Comparison of ENCODE assay signal across 8 cellular contexts in the genomic region with DNA sequence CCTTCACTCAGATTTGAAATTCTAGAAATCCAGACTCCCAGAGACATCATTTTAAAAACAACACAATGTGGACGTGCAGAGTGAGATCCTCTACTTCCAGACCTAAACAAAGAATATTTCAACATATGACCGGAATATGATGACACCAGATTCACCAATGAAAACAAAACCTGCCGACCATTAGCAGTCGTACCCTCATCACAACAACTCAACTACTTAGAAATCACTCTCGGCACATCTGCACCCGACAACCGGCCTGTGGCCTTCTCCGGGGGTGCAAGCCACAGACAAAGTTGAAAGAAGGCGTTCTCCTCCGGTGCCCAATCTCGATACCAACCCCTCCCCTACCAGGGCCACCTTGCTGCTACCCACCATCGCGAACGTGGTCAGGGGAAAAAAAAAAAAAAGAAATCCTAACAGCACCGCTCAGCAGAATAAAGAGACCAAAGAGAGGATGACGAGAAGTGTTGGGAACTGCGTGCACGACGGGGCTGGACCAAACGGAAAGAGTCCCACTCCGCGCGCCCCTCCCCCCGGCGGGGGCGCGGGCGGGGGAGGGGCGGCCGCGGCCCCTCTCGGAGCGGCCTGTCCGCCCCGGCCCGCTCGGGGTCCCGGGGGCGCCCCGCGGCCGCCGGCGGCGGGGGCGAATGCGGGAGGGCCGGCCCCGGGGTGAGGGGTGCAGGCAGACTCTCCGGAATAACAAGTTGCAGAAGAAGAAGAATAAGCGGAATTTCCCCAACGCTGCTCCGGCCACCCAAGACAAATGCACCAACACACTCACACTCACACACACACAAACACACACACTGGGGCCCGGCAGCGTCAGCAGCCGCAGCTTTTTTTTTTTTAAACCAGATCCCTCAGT. TPM values are rescaled to one million over a fixed set of nuclear protein-coding genes. Genes with fewer than 3 reads are reported as not detected.
DNase-seq lines count a peak whose midpoint lies in the region; ATAC-seq and TF ChIP-seq lines count a peak whose summit lies in the region.

No MANE protein-coding gene starts in this region.

- H3K9me3 ChIP-seq in OCI-LY3 (ENCODE audit: insufficient read depth, low read length), result no peaks in the 10 kb centered on the region
- H3K9me3 ChIP-seq in fibroblast of lung (ENCODE audit: control insufficient read depth, insufficient read depth, low read depth, low read length), result no peaks in the 10 kb centered on the region

- H3K36me3 Mint-ChIP-seq in natural killer cell treated with Interleukin-12 subunit alpha and Interleukin-12 subunit beta and Interleukin-15 and Interleukin-18, amount 100 ng/mL, for 72 hours, result peaks cover 6% of the 10 kb centered on the region

- H3K27ac ChIP-seq in OCI-LY3 (ENCODE audit: low read length) (peak overlapping the region; percentile 85), fibroblast of lung (ENCODE audit: insufficient read depth, low read length) (peak overlapping the region; percentile 64)

- H3K27me3 ChIP-seq in OCI-LY3 (ENCODE audit: low read depth, low read length) (no peaks in the 10 kb centered on the region), fibroblast of lung (ENCODE audit: control insufficient read depth, insufficient read depth, low read length) (no peaks in the 10 kb centered on the region)

- DNase-seq in ELF-1 (ENCODE audit: low read depth, low spot score) (peak; percentile 37), fibroblast of lung (ENCODE audit: low read depth in 2 of 2) (peak; percentile 77 to 82), stromal cell of bone marrow (ENCODE audit: low read depth) (peak; percentile 31)
- DNase-seq in activated T-cell treated with anti-CD3 and anti-CD28 coated beads, Interleukin-2, amount 50 U/mL, for 48 hours, result peak; percentile 59 to 67
- peak; percentile 77 for DNase-seq in natural killer cell treated with Interleukin-12 subunit alpha and Interleukin-12 subunit beta and Interleukin-15 and Interleukin-18, amount 100 ng/mL, for 72 hours (ENCODE audit: low spot score)

- H4K20me1 ChIP-seq in OCI-LY3 (ENCODE audit: insufficient read depth, low read length) (peaks cover 25% of the 10 kb centered on the region), fibroblast of lung (ENCODE audit: control insufficient read depth, extremely low read depth, insufficient read depth, low read length) (no peaks in the 10 kb centered on the region)

- peak; percentile 25 for ATAC-seq in HG02763 (IDR thresholded peaks at IDR 0.05; ENCODE audit: unreplicated experiment)
- peak; percentile 50 to 63 for ATAC-seq in natural killer cell treated with Interleukin-12 subunit alpha and Interleukin-12 subunit beta and Interleukin-15 and Interleukin-18, amount 100 ng/mL, for 72 hours
- ATAC-seq in HG02870 (IDR thresholded peaks at IDR 0.05; ENCODE audit: unreplicated experiment), result no peak

- peak overlapping the region; percentile 90 for H3K4me3 ChIP-seq in OCI-LY3 (ENCODE audit: low read length)
- peak overlapping the region; percentile 68 to 92 (median 79) for H3K4me3 ChIP-seq in fibroblast of lung (replicated peaks in 1 of 4; ENCODE audit: control extremely low read depth in 1 of 4, insufficient read depth in 1 of 4, low read depth in 3 of 4, low read length in 4 of 4)

- peaks cover 56% of the 10 kb centered on the region for H3K79me2 ChIP-seq in OCI-LY3 (ENCODE audit: low read length)
- H3K79me2 ChIP-seq in fibroblast of lung (ENCODE audit: control insufficient read depth, insufficient read depth, low read length), result peaks cover 36% of the 10 kb centered on the region

- H2AFZ ChIP-seq in OCI-LY3 (ENCODE audit: low read depth, low read length) (peak overlapping the region; percentile 66), fibroblast of lung (ENCODE audit: low read length) (peak overlapping the region; percentile 70)

- H3K4me2 ChIP-seq in OCI-LY3 (ENCODE audit: low read length) (peak overlapping the region; percentile 77), fibroblast of lung (ENCODE audit: extremely low read depth, insufficient read depth, low read length) (peak overlapping the region; percentile 91)

- TF ChIP-seq CTCF in OCI-LY3 (IDR thresholded peaks at IDR 0.05; ENCODE audit: low read depth, low read length) (no peak), fibroblast of lung (conservative IDR thresholded peaks at IDR 0.05 in 1 of 2, IDR thresholded peaks at IDR 0.05 in 1 of 2; ENCODE audit: low read depth in 1 of 2, low read length in 2 of 2) (no peak)

- H3K4me3 Mint-ChIP-seq in natural killer cell treated with Interleukin-12 subunit alpha and Interleukin-12 subunit beta and Interleukin-15 and Interleukin-18, amount 100 ng/mL, for 72 hours, result peak overlapping the region; percentile 97

- H3K4me1 ChIP-seq in OCI-LY3 (ENCODE audit: low read length) (peaks cover 48% of the 10 kb centered on the region), fibroblast of lung (ENCODE audit: control insufficient read depth, extremely low read depth, insufficient read depth, low read length) (peaks cover 2% of the 10 kb centered on the region)

- H3K4me1 Mint-ChIP-seq in natural killer cell treated with Interleukin-12 subunit alpha and Interleukin-12 subunit beta and Interleukin-15 and Interleukin-18, amount 100 ng/mL, for 72 hours (ENCODE audit: low read depth in 2 of 2), result peaks cover 32 to 50% of the 10 kb centered on the region in 2 donors

- H3K27ac Mint-ChIP-seq in natural killer cell treated with Interleukin-12 subunit alpha and Interleukin-12 subunit beta and Interleukin-15 and Interleukin-18, amount 100 ng/mL, for 72 hours, result peak overlapping the region; percentile 96

- H3K36me3 ChIP-seq in OCI-LY3 (replicated peaks; ENCODE audit: low read depth, low read length) (no peaks in the 10 kb centered on the region), fibroblast of lung (ENCODE audit: control insufficient read depth, insufficient read depth, low read length) (no peaks in the 10 kb centered on the region)

- no peaks in the 10 kb centered on the region for H3K9me3 Mint-ChIP-seq in natural killer cell treated with Interleukin-12 subunit alpha and Interleukin-12 subunit beta and Interleukin-15 and Interleukin-18, amount 100 ng/mL, for 72 hours

- no peaks in the 10 kb centered on the region for H3K27me3 Mint-ChIP-seq in natural killer cell treated with Interleukin-12 subunit alpha and Interleukin-12 subunit beta and Interleukin-15 and Interleukin-18, amount 100 ng/mL, for 72 hours

- peak overlapping the region; percentile 85 for H3K9ac ChIP-seq in OCI-LY3 (ENCODE audit: low read length)
- H3K9ac ChIP-seq in fibroblast of lung (ENCODE audit: insufficient read depth, low read length), result peak overlapping the region; percentile 48

RNA-seq across cellular contexts. Expression of a gene that starts 1.7 kb away (rescaled TPM):
- total RNA-seq in fibroblast of lung, result 13.6 and 21.0 TPM in 2 replicates
- polyA plus RNA-seq in fibroblast of lung, result 17.0 and 18.5 TPM in 2 replicates
- polyA plus RNA-seq in fibroblast of lung (2012), result 13.6 and 20.4 TPM in 2 replicates
- 18.7 and 27.1 TPM in 2 replicates for polyA minus RNA-seq in fibroblast of lung (ENCODE audit: low replicate concordance)
- total RNA-seq in natural killer cell treated with Interleukin-12 subunit alpha and Interleukin-12 subunit beta and Interleukin-15 and Interleukin-18, amount 100 ng/mL, for 72 hours, result 10 to 100 TPM; 50.3 to 64.3 TPM
